Comparison of ENCODE assay signal across 1 cellular context in the genomic region with DNA sequence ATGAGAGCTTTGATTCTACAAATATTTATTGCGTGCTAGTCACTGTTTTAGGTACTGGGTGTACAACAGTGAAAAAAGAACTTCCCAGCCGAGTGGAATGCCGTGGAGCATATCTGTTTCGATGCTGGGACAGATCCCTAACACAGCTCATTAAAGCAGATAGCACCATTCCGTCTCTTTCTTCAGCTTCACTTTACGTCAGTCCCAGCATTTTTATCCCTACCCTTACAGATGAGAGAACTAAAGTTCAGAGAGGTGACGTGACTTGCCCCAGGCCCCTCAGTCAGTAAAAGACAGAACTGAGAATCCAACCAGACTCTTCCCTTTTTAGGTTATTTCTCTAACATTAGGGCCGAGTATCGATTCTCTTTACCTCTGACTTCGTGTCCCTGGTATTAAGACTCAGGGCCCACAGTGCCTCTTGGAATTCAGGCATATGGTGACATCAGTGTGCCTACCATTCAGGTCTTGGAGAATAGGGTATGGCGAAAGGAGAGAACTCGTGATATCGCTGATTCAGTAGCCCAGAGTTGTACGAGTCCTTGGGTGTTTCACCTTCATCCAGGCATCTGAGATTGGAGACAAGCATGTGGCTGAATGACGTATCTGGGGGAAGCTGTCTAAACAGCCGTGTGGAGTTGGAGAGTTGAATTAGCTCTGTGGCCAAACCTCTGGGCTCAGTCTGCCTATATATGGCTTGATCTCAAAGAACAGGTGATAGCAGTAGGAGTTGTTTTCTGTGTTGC.
TF ChIP-seq lines count a peak whose summit lies in the region.

No MANE protein-coding gene starts in this region.

TF ChIP-seq in K562, 482 proteins besides CTCF, POLR2A, EP300 and RAD21 (continued from another document and continues in another):
- TF ChIP-seq, protein P1, sequence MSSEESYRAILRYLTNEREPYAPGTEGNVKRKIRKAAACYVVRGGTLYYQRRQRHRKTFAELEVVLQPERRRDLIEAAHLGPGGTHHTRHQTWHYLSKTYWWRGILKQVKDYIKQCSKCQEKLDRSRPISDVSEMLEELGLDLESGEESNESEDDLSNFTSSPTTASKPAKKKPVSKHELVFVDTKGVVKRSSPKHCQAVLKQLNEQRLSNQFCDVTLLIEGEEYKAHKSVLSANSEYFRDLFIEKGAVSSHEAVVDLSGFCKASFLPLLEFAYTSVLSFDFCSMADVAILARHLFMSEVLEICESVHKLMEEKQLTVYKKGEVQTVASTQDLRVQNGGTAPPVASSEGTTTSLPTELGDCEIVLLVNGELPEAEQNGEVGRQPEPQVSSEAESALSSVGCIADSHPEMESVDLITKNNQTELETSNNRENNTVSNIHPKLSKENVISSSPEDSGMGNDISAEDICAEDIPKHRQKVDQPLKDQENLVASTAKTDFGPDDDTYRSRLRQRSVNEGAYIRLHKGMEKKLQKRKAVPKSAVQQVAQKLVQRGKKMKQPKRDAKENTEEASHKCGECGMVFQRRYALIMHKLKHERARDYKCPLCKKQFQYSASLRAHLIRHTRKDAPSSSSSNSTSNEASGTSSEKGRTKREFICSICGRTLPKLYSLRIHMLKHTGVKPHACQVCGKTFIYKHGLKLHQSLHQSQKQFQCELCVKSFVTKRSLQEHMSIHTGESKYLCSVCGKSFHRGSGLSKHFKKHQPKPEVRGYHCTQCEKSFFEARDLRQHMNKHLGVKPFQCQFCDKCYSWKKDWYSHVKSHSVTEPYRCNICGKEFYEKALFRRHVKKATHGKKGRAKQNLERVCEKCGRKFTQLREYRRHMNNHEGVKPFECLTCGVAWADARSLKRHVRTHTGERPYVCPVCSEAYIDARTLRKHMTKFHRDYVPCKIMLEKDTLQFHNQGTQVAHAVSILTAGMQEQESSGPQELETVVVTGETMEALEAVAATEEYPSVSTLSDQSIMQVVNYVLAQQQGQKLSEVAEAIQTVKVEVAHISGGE (CRISPR knock-in tag; IDR thresholded peaks at IDR 0.05) = peak in 1 of 3 experiments; percentile 57; a peak in 1 of 6 replicates
- TF ChIP-seq, protein P2, sequence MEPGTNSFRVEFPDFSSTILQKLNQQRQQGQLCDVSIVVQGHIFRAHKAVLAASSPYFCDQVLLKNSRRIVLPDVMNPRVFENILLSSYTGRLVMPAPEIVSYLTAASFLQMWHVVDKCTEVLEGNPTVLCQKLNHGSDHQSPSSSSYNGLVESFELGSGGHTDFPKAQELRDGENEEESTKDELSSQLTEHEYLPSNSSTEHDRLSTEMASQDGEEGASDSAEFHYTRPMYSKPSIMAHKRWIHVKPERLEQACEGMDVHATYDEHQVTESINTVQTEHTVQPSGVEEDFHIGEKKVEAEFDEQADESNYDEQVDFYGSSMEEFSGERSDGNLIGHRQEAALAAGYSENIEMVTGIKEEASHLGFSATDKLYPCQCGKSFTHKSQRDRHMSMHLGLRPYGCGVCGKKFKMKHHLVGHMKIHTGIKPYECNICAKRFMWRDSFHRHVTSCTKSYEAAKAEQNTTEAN (CRISPR knock-in tag; IDR thresholded peaks at IDR 0.05) = no peak
- no peak for TF ChIP-seq ZFX (CRISPR knock-in tag; IDR thresholded peaks at IDR 0.05)
- TF ChIP-seq SIN3A (IDR thresholded peaks at IDR 0.05; ENCODE audit: borderline replicate concordance in 2 of 2, control insufficient read depth in 1 of 2, low read depth in 2 of 2, low read length in 2 of 2) = 0 out of 4 replicates have a peak, but pooled peaks of 1 of the 2 experiments have one; percentile 45
- TF ChIP-seq PHF8 (IDR thresholded peaks at IDR 0.05; ENCODE audit: borderline replicate concordance, low read length) = no peak
- peak; percentile 48 for TF ChIP-seq NUFIP1 (IDR thresholded peaks at IDR 0.05; ENCODE audit: partially characterized antibody)
- TF ChIP-seq MAFK (IDR thresholded peaks at IDR 0.05; ENCODE audit: low read length) = no peak
- peak in 1 of 2 experiments; percentile 86; a peak in 1 of 4 replicates for TF ChIP-seq RCOR1 (IDR thresholded peaks at IDR 0.05; ENCODE audit: borderline replicate concordance in 1 of 2, low read depth in 2 of 2, low read length in 2 of 2)
- TF ChIP-seq, protein P3, sequence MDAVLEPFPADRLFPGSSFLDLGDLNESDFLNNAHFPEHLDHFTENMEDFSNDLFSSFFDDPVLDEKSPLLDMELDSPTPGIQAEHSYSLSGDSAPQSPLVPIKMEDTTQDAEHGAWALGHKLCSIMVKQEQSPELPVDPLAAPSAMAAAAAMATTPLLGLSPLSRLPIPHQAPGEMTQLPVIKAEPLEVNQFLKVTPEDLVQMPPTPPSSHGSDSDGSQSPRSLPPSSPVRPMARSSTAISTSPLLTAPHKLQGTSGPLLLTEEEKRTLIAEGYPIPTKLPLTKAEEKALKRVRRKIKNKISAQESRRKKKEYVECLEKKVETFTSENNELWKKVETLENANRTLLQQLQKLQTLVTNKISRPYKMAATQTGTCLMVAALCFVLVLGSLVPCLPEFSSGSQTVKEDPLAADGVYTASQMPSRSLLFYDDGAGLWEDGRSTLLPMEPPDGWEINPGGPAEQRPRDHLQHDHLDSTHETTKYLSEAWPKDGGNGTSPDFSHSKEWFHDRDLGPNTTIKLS (IDR thresholded peaks at IDR 0.05; ENCODE audit: borderline replicate concordance, low read depth) = peak; percentile 22; the same call in 1 of the 2 replicates
- no peak for TF ChIP-seq SREBF1 (IDR thresholded peaks at IDR 0.05; ENCODE audit: borderline replicate concordance, low read depth, low read length)
- TF ChIP-seq, protein P4, sequence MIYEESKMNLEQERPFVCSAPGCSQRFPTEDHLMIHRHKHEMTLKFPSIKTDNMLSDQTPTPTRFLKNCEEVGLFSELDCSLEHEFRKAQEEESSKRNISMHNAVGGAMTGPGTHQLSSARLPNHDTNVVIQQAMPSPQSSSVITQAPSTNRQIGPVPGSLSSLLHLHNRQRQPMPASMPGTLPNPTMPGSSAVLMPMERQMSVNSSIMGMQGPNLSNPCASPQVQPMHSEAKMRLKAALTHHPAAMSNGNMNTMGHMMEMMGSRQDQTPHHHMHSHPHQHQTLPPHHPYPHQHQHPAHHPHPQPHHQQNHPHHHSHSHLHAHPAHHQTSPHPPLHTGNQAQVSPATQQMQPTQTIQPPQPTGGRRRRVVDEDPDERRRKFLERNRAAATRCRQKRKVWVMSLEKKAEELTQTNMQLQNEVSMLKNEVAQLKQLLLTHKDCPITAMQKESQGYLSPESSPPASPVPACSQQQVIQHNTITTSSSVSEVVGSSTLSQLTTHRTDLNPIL (CRISPR knock-in tag; IDR thresholded peaks at IDR 0.05) = no peak
- peak; percentile 66; the same call in 1 of the 2 replicates for TF ChIP-seq ZNF175 (CRISPR knock-in tag; IDR thresholded peaks at IDR 0.05; ENCODE audit: low read depth)
- TF ChIP-seq, protein P5, sequence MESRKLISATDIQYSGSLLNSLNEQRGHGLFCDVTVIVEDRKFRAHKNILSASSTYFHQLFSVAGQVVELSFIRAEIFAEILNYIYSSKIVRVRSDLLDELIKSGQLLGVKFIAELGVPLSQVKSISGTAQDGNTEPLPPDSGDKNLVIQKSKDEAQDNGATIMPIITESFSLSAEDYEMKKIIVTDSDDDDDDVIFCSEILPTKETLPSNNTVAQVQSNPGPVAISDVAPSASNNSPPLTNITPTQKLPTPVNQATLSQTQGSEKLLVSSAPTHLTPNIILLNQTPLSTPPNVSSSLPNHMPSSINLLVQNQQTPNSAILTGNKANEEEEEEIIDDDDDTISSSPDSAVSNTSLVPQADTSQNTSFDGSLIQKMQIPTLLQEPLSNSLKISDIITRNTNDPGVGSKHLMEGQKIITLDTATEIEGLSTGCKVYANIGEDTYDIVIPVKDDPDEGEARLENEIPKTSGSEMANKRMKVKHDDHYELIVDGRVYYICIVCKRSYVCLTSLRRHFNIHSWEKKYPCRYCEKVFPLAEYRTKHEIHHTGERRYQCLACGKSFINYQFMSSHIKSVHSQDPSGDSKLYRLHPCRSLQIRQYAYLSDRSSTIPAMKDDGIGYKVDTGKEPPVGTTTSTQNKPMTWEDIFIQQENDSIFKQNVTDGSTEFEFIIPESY (CRISPR knock-in tag; IDR thresholded peaks at IDR 0.05) = no peak
- 0 out of 2 replicates have a peak, but pooled peaks have one; percentile 6 for TF ChIP-seq ZBTB17 (CRISPR knock-in tag; IDR thresholded peaks at IDR 0.05)
- 0 out of 2 replicates have a peak, but pooled peaks have one; percentile 10 for TF ChIP-seq RB1 (IDR thresholded peaks at IDR 0.05; ENCODE audit: low read depth)
- TF ChIP-seq, protein P6, sequence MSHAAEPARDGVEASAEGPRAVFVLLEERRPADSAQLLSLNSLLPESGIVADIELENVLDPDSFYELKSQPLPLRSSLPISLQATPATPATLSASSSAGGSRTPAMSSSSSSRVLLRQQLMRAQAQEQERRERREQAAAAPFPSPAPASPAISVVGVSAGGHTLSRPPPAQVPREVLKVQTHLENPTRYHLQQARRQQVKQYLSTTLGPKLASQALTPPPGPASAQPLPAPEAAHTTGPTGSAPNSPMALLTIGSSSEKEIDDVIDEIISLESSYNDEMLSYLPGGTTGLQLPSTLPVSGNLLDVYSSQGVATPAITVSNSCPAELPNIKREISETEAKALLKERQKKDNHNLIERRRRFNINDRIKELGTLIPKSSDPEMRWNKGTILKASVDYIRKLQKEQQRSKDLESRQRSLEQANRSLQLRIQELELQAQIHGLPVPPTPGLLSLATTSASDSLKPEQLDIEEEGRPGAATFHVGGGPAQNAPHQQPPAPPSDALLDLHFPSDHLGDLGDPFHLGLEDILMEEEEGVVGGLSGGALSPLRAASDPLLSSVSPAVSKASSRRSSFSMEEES (CRISPR knock-in tag; IDR thresholded peaks at IDR 0.05) = peak; percentile 28; the same call in 1 of the 2 replicates
- TF ChIP-seq SMAD2 (IDR thresholded peaks at IDR 0.05; ENCODE audit: low read depth, low read length) = no peak
- peak; percentile 74 to 75; a peak in 3 of 4 replicates for TF ChIP-seq KDM1A (IDR thresholded peaks at IDR 0.05)
- TF ChIP-seq, protein P7, sequence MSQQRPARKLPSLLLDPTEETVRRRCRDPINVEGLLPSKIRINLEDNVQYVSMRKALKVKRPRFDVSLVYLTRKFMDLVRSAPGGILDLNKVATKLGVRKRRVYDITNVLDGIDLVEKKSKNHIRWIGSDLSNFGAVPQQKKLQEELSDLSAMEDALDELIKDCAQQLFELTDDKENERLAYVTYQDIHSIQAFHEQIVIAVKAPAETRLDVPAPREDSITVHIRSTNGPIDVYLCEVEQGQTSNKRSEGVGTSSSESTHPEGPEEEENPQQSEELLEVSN (IDR thresholded peaks at IDR 0.05; ENCODE audit: borderline replicate concordance in 1 of 2, extremely low read depth in 1 of 2, insufficient read depth in 1 of 2, insufficient read length in 1 of 2, low read depth in 1 of 2, low read length in 1 of 2, poor library complexity in 1 of 2, severe bottlenecking in 1 of 2) = peak in 1 of 2 experiments; percentile 38
- peak; percentile 21; the same call in 1 of the 2 replicates for TF ChIP-seq TCF3 (CRISPR knock-in tag; IDR thresholded peaks at IDR 0.05)
- no peak for TF ChIP-seq ATF1 (CRISPR knock-in tag; IDR thresholded peaks at IDR 0.05)
- peak; percentile 78 for TF ChIP-seq ATF1 (tag; IDR thresholded peaks at IDR 0.05)
- TF ChIP-seq, protein P8, sequence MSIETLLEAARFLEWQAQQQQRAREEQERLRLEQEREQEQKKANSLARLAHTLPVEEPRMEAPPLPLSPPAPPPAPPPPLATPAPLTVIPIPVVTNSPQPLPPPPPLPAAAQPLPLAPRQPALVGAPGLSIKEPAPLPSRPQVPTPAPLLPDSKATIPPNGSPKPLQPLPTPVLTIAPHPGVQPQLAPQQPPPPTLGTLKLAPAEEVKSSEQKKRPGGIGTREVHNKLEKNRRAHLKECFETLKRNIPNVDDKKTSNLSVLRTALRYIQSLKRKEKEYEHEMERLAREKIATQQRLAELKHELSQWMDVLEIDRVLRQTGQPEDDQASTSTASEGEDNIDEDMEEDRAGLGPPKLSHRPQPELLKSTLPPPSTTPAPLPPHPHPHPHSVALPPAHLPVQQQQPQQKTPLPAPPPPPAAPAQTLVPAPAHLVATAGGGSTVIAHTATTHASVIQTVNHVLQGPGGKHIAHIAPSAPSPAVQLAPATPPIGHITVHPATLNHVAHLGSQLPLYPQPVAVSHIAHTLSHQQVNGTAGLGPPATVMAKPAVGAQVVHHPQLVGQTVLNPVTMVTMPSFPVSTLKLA (conservative IDR thresholded peaks at IDR 0.05) = peak; percentile 35 to 50; a peak in 1 of 4 replicates
- peak; percentile 76 to 98; a peak in 3 of 4 replicates for TF ChIP-seq SRF (CRISPR knock-in tag; IDR thresholded peaks at IDR 0.05)
- TF ChIP-seq MXI1 (IDR thresholded peaks at IDR 0.05; ENCODE audit: low read depth, low read length) = 0 out of 2 replicates have a peak, but pooled peaks have one; percentile 4
- peak in 1 of 2 experiments; percentile 74; a peak in 2 of 4 replicates for TF ChIP-seq HDAC1 (IDR thresholded peaks at IDR 0.05)
- TF ChIP-seq, protein P9, sequence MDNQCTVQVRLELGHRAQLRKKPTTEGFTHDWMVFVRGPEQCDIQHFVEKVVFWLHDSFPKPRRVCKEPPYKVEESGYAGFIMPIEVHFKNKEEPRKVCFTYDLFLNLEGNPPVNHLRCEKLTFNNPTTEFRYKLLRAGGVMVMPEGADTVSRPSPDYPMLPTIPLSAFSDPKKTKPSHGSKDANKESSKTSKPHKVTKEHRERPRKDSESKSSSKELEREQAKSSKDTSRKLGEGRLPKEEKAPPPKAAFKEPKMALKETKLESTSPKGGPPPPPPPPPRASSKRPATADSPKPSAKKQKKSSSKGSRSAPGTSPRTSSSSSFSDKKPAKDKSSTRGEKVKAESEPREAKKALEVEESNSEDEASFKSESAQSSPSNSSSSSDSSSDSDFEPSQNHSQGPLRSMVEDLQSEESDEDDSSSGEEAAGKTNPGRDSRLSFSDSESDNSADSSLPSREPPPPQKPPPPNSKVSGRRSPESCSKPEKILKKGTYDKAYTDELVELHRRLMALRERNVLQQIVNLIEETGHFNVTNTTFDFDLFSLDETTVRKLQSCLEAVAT (IDR thresholded peaks at IDR 0.05) = peak in 1 of 2 experiments; percentile 66; a peak in 2 of 4 replicates
- no peak for TF ChIP-seq MTF1 (CRISPR knock-in tag; IDR thresholded peaks at IDR 0.05; ENCODE audit: borderline replicate concordance)
- no peak for TF ChIP-seq PRPF4 (IDR thresholded peaks at IDR 0.05; ENCODE audit: insufficient read depth, low read depth, low read length, poor library complexity, severe bottlenecking)
- no peak for TF ChIP-seq ZBTB7A (IDR thresholded peaks at IDR 0.05; ENCODE audit: borderline replicate concordance, control insufficient read depth, low read depth, low read length)
- no peak for TF ChIP-seq ZNF75A (CRISPR knock-in tag; IDR thresholded peaks at IDR 0.05)
- peak; percentile 70; the same call in 1 of the 2 replicates for TF ChIP-seq JUND (IDR thresholded peaks at IDR 0.05; ENCODE audit: borderline replicate concordance, low read depth, low read length)
- peak; percentile 63; the same call in 1 of the 3 replicates for TF ChIP-seq JUND (tag; IDR thresholded peaks at IDR 0.05; ENCODE audit: borderline replicate concordance, low read depth, low read length)
- TF ChIP-seq, protein P10, sequence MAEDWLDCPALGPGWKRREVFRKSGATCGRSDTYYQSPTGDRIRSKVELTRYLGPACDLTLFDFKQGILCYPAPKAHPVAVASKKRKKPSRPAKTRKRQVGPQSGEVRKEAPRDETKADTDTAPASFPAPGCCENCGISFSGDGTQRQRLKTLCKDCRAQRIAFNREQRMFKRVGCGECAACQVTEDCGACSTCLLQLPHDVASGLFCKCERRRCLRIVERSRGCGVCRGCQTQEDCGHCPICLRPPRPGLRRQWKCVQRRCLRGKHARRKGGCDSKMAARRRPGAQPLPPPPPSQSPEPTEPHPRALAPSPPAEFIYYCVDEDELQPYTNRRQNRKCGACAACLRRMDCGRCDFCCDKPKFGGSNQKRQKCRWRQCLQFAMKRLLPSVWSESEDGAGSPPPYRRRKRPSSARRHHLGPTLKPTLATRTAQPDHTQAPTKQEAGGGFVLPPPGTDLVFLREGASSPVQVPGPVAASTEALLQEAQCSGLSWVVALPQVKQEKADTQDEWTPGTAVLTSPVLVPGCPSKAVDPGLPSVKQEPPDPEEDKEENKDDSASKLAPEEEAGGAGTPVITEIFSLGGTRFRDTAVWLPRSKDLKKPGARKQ (CRISPR knock-in tag; IDR thresholded peaks at IDR 0.05) = no peak
- peak; percentile 38; the same call in 1 of the 2 replicates for TF ChIP-seq ZNF584 (CRISPR knock-in tag; IDR thresholded peaks at IDR 0.05; ENCODE audit: low read depth)
- TF ChIP-seq ZNF644 (tag; IDR thresholded peaks at IDR 0.05; ENCODE audit: low read depth) = 0 out of 2 replicates have a peak, but pooled peaks have one; percentile 60
- TF ChIP-seq ZNF384 (IDR thresholded peaks at IDR 0.05; ENCODE audit: low read depth, low read length) = no peak
